Comparison of ENCODE assay signal across 1 cellular context in genomic region chr7:73742753-73743641, GRCh38.
A peak's percentile ranks its signal among the peaks of the same experiment; 100 is the strongest.
TF ChIP-seq lines count a peak whose summit lies in the region.

No MANE protein-coding gene starts in this region.

TF ChIP-seq in GM12878, 131 proteins besides CTCF, POLR2A, EP300 and RAD21:
- TF ChIP-seq SIN3A (IDR thresholded peaks at IDR 0.05; ENCODE audit: low read depth, low read length) (no peak), DPF2 (IDR thresholded peaks at IDR 0.05) (0 out of 2 replicates have a peak, but pooled peaks have one; percentile 29), RELB (IDR thresholded peaks at IDR 0.05; ENCODE audit: low read depth) (peak; percentile 57; the same call in 1 of the 2 replicates), ZBTB4 (CRISPR knock-in tag; IDR thresholded peaks at IDR 0.05) (no peak), LARP7 (IDR thresholded peaks at IDR 0.05) (peak; percentile 27; the same call in 1 of the 2 replicates), GABPA (IDR thresholded peaks at IDR 0.05; ENCODE audit: low read depth) (no peak), RAD51 (IDR thresholded peaks at IDR 0.05) (peak; percentile 88), FOXM1 (IDR thresholded peaks at IDR 0.05; ENCODE audit: low read depth, low read length) (no peak), RELA (IDR thresholded peaks at IDR 0.05; ENCODE audit: borderline replicate concordance, partially characterized antibody) (peak; percentile 11), USF1 (IDR thresholded peaks at IDR 0.05; ENCODE audit: borderline replicate concordance, extremely low read length, insufficient read depth, low read depth, low read length) (peak; percentile 83), ZBTB33 (IDR thresholded peaks at IDR 0.05) (peak; percentile 84; the same call in 1 of the 2 replicates), BMI1 (IDR thresholded peaks at IDR 0.05; ENCODE audit: borderline replicate concordance) (peak; percentile 84), MXI1 (IDR thresholded peaks at IDR 0.05; ENCODE audit: low read depth, low read length) (0 out of 2 replicates have a peak, but pooled peaks have one; percentile 40), USF2 (IDR thresholded peaks at IDR 0.05; ENCODE audit: borderline replicate concordance, low read depth, low read length) (peak; percentile 51), CHD2 (IDR thresholded peaks at IDR 0.05; ENCODE audit: borderline replicate concordance, low read depth, low read length) (no peak), JUNB (IDR thresholded peaks at IDR 0.05) (no peak), BHLHE40 (IDR thresholded peaks at IDR 0.05; ENCODE audit: borderline replicate concordance in 1 of 2, low read depth in 2 of 2, low read length in 1 of 2) (peak; percentile 80 to 90), TCF12 (IDR thresholded peaks at IDR 0.05; ENCODE audit: low read depth, low read length) (peak; percentile 71; the same call in 1 of the 2 replicates), SMAD1 (IDR thresholded peaks at IDR 0.05; ENCODE audit: low read depth, partially characterized antibody) (no peak), IKZF2 (IDR thresholded peaks at IDR 0.05) (0 out of 4 replicates have a peak, but pooled peaks of 1 of the 2 experiments have one; percentile 25), IKZF1 (conservative IDR thresholded peaks at IDR 0.05) (peak; percentile 55), POLR2AphosphoS5 (IDR thresholded peaks at IDR 0.05; ENCODE audit: low read length) (no peak), MEF2B (IDR thresholded peaks at IDR 0.05; ENCODE audit: partially characterized antibody, poor library complexity, severe bottlenecking) (peak; percentile 52)
TF ChIP-seq in GM12878: peak in this region for 15.
